ENCODE assay signal across 26 cellular contexts in genomic region chr5:95130951-95131350, GRCh38.
A peak's percentile ranks its signal among the peaks of the same experiment; 100 is the strongest.
DNase-seq lines count a peak whose midpoint lies in the region; ATAC-seq and TF ChIP-seq lines count a peak whose summit lies in the region.
"Had no signal": no experiment of that assay in that cellular context is flagged by ENCODE, and none has a peak within 500 bp of the region (broad histone marks: within the 10 kb centered on the region; RNA-seq: fewer than 3 reads in every experiment).

No MANE protein-coding gene starts in this region.

- H3K4me1 ChIP-seq in HEK293 (ENCODE audit: control insufficient read depth, insufficient read depth, low read length) (no peaks in the 10 kb centered on the region; the same call in 1 of the 2 replicates), mesenchymal stem cell (ENCODE audit: control insufficient read depth, insufficient read depth, low read depth, low read length) (no peaks in the 10 kb centered on the region)
- H3K4me1 ChIP-seq: BLaER1 treated with 17β-estradiol and CSF1 and Interleukin-3, amounts not matched to agents 10 nM and 100 nM; body of pancreas had no signal

- H3K27ac ChIP-seq in HEK293 (ENCODE audit: extremely low read depth, low read depth, low read length) (no peak overlapping the region), mesenchymal stem cell (ENCODE audit: low read length, poor library complexity, severe bottlenecking) (no peak overlapping the region)
- H3K27ac ChIP-seq: BLaER1 treated with 17β-estradiol and CSF1 and Interleukin-3, amounts not matched to agents 10 nM and 100 nM; body of pancreas; SK-N-MC had no signal

- no peak overlapping the region for H3K4me2 ChIP-seq in mesenchymal stem cell (ENCODE audit: low read length, poor library complexity, severe bottlenecking)
- H3K4me2 ChIP-seq: BLaER1 treated with 17β-estradiol and CSF1 and Interleukin-3, amounts not matched to agents 10 nM and 100 nM had no signal

- no peaks in the 10 kb centered on the region for H3K27me3 ChIP-seq in mesenchymal stem cell (ENCODE audit: control insufficient read depth in 1 of 2, insufficient read depth in 1 of 2, low read length in 2 of 2)
- H3K27me3 ChIP-seq: BLaER1 treated with 17β-estradiol and CSF1 and Interleukin-3, amounts not matched to agents 10 nM and 100 nM; body of pancreas had no signal

- H3K36me3 ChIP-seq in HEK293 (ENCODE audit: control insufficient read depth in 2 of 2, insufficient read depth in 1 of 2, low read length in 2 of 2) (no peaks in the 10 kb centered on the region), mesenchymal stem cell (ENCODE audit: control insufficient read depth in 1 of 2, insufficient read depth in 2 of 2, low read depth in 1 of 2, low read length in 2 of 2) (no peaks in the 10 kb centered on the region)
- H3K36me3 ChIP-seq: BLaER1 treated with 17β-estradiol and CSF1 and Interleukin-3, amounts not matched to agents 10 nM and 100 nM had no signal

- H3K27me3 Mint-ChIP-seq in activated CD8-positive, alpha-beta T cell treated with anti-CD3 and anti-CD28 coated beads, Interleukin-2, amount 10 ng/mL, durations not matched to agents 7 days and 5 days (ENCODE audit: low read depth), result no peaks in the 10 kb centered on the region
- H3K27me3 Mint-ChIP-seq: stimulated activated memory B cell treated with anti-CD40 and anti-IgM and Interleukin-4, amounts not matched to agents 10 μg/mL and 1 μg/mL and 100 μg/mL, for 72 hours had no signal

- H3K9me3 Mint-ChIP-seq in activated CD8-positive, alpha-beta T cell treated with anti-CD3 and anti-CD28 coated beads, Interleukin-2, amount 10 ng/mL, durations not matched to agents 7 days and 5 days (ENCODE audit: insufficient read depth), result no peaks in the 10 kb centered on the region
- H3K9me3 Mint-ChIP-seq: nephron; T-helper 1 cell treated with Interleukin-12 subunit alpha and Interleukin-12 subunit beta and Interleukin-4 antibody, amounts not matched to agents 30 μg/mL and 1 μg/mL, for 36 hours had no signal

- H2BK15ac ChIP-seq in mesenchymal stem cell (ENCODE audit: low read depth, poor library complexity, severe bottlenecking), result no peak overlapping the region

- no peak overlapping the region for H3K18ac ChIP-seq in mesenchymal stem cell (ENCODE audit: low read depth in 1 of 2, low read length in 2 of 2)

- H3K4me3 ChIP-seq in HEK293 (ENCODE audit: low read depth, low read length) (no peak overlapping the region), NB4 (ENCODE audit: low read depth, low read length) (no peak overlapping the region), mesenchymal stem cell (ENCODE audit: insufficient read depth in 1 of 2, low read depth in 1 of 2, low read length in 2 of 2) (no peak overlapping the region)
- H3K4me3 ChIP-seq: BLaER1 treated with 17β-estradiol and CSF1 and Interleukin-3, amounts not matched to agents 10 nM and 100 nM; body of pancreas; lung; SK-N-MC had no signal

- CTCF ChIA-PET in HEK293 (lab: Yijun Ruan, JAX), result no interaction called here
- CTCF ChIA-PET in activated CD8-positive, alpha-beta T cell treated with anti-CD3 and anti-CD28 coated beads, Interleukin-2, amount 10 ng/mL, durations not matched to agents 7 days and 5 days (lab: Charles Lee), result no interaction called here

- H3K4me1 Mint-ChIP-seq in activated CD8-positive, alpha-beta T cell treated with anti-CD3 and anti-CD28 coated beads, Interleukin-2, amount 10 ng/mL, durations not matched to agents 7 days and 5 days (ENCODE audit: low read depth), result no peaks in the 10 kb centered on the region
- H3K4me1 Mint-ChIP-seq: nephron; stimulated activated memory B cell treated with anti-CD40 and anti-IgM and Interleukin-4, amounts not matched to agents 10 μg/mL and 1 μg/mL and 100 μg/mL, for 72 hours had no signal

- 65% methylated on average over 3 of the region's 3 CpGs for WGBS in mesenchymal stem cell

- H3K4me3 Mint-ChIP-seq in activated CD8-positive, alpha-beta T cell treated with anti-CD3 and anti-CD28 coated beads, Interleukin-2, amount 10 ng/mL, durations not matched to agents 7 days and 5 days, result no peak overlapping the region
- H3K4me3 Mint-ChIP-seq: nephron; stimulated activated memory B cell treated with anti-CD40 and anti-IgM and Interleukin-4, amounts not matched to agents 10 μg/mL and 1 μg/mL and 100 μg/mL, for 72 hours; T-helper 1 cell treated with Interleukin-12 subunit alpha and Interleukin-12 subunit beta and Interleukin-4 antibody, amounts not matched to agents 30 μg/mL and 1 μg/mL, for 36 hours had no signal

- H2AK5ac ChIP-seq in mesenchymal stem cell (ENCODE audit: low read length, severe bottlenecking), result no peak overlapping the region

- DNase-seq in NB4 (ENCODE audit: low read depth) (peak; percentile 3), dermis blood vessel endothelial cell (peak; percentile 62), mesenchymal stem cell (peak; percentile 12), NCI-H2029 treated with DMSO at 0.1 percent for 48 hours (lab: John Stamatoyannopoulos, UW) (no peak), NCI-H1105 (lab: John Stamatoyannopoulos, UW) (no peak), HPDE6-E6E7 (ENCODE audit: extremely low spot score) (no peak)
- no peak for DNase-seq in activated CD8-positive, alpha-beta T cell treated with anti-CD3 and anti-CD28 coated beads, Interleukin-2, amount 10 ng/mL, durations not matched to agents 7 days and 5 days
- DNase-seq: activated CD4-positive, alpha-beta T cell treated with anti-CD3 and anti-CD28 coated beads, Interleukin-2, amount 50 U/mL, for 4 hours; activated naive CD4-positive, alpha-beta T cell; body of pancreas; effector CD4-positive, alpha-beta T cell; KBM-7; NCI-H1417 treated with DMSO at 0.1 percent for 48 hours; NCI-H2081; NCI-H2227 treated with DMSO at 0.1 percent for 48 hours; NCI-H526 treated with DMSO at 0.1 percent for 48 hours; PC-3; stimulated activated CD4-positive, alpha-beta T cell treated with anti-CD3 and anti-CD28 coated beads, Interleukin-15, amount 100 ng/mL, for 24 hours; trophoblast cell had no signal

- ATAC-seq in activated CD8-positive, alpha-beta T cell treated with anti-CD3 and anti-CD28 coated beads, Interleukin-2, amount 10 ng/mL, durations not matched to agents 7 days and 5 days, result no peak
- ATAC-seq: body of pancreas; PC-3; stimulated activated memory B cell treated with anti-CD40 and anti-IgM and Interleukin-4, amounts not matched to agents 10 μg/mL and 1 μg/mL and 100 μg/mL, for 72 hours had no signal

- no peaks in the 10 kb centered on the region for H3K9me3 ChIP-seq in HEK293 (ENCODE audit: control insufficient read depth, insufficient read depth, low read depth, low read length)
- no peaks in the 10 kb centered on the region for H3K9me3 ChIP-seq in mesenchymal stem cell (ENCODE audit: control insufficient read depth, low read length)
- H3K9me3 ChIP-seq: BLaER1 treated with 17β-estradiol and CSF1 and Interleukin-3, amounts not matched to agents 10 nM and 100 nM; body of pancreas had no signal

- H3K79me1 ChIP-seq in mesenchymal stem cell (replicated peaks; ENCODE audit: low read length, poor library complexity, severe bottlenecking), result no peaks in the 10 kb centered on the region

- no peak overlapping the region for H4K91ac ChIP-seq in mesenchymal stem cell (ENCODE audit: low read length)

- H3K4ac ChIP-seq in mesenchymal stem cell (ENCODE audit: low read depth in 1 of 2, low read length in 2 of 2), result no peak overlapping the region

- no peak overlapping the region for H2BK120ac ChIP-seq in mesenchymal stem cell (ENCODE audit: low read depth, low read length)

- POLR2A ChIA-PET in HEK293 (lab: Yijun Ruan, JAX), result no interaction called here
- POLR2A ChIA-PET in activated CD8-positive, alpha-beta T cell treated with anti-CD3 and anti-CD28 coated beads, Interleukin-2, amount 10 ng/mL, durations not matched to agents 7 days and 5 days (lab: Charles Lee), result no interaction called here

- no peak overlapping the region for H3K23ac ChIP-seq in mesenchymal stem cell (ENCODE audit: low read length in 2 of 2)

- no peak overlapping the region for H3K9ac ChIP-seq in mesenchymal stem cell (ENCODE audit: low read length)
- H3K9ac ChIP-seq: BLaER1 treated with 17β-estradiol and CSF1 and Interleukin-3, amounts not matched to agents 10 nM and 100 nM had no signal

- no peak for TF ChIP-seq POLR2A in NB4 (IDR thresholded peaks at IDR 0.05; ENCODE audit: extremely low read depth, insufficient read length)

- H3K27ac Mint-ChIP-seq in activated CD8-positive, alpha-beta T cell treated with anti-CD3 and anti-CD28 coated beads, Interleukin-2, amount 10 ng/mL, durations not matched to agents 7 days and 5 days, result no peak overlapping the region
- H3K27ac Mint-ChIP-seq: nephron; stimulated activated memory B cell treated with anti-CD40 and anti-IgM and Interleukin-4, amounts not matched to agents 10 μg/mL and 1 μg/mL and 100 μg/mL, for 72 hours; T-helper 1 cell treated with Interleukin-12 subunit alpha and Interleukin-12 subunit beta and Interleukin-4 antibody, amounts not matched to agents 30 μg/mL and 1 μg/mL, for 36 hours had no signal

- H2AFZ ChIP-seq in mesenchymal stem cell (ENCODE audit: low read depth, low read length), result no peak overlapping the region

- TF ChIP-seq CTCF in HEK293 (tag by site-specific recombination; IDR thresholded peaks at IDR 0.05) (no peak), NB4 (IDR thresholded peaks at IDR 0.05; ENCODE audit: low read depth, low read length) (no peak)

- no peak overlapping the region for H2BK12ac ChIP-seq in mesenchymal stem cell (ENCODE audit: low read length in 2 of 2)

- H4K8ac ChIP-seq in mesenchymal stem cell (ENCODE audit: low read length), result no peak overlapping the region

- no peak overlapping the region for H3K14ac ChIP-seq in mesenchymal stem cell (ENCODE audit: low read length in 2 of 2)

- no peak overlapping the region for H2BK5ac ChIP-seq in mesenchymal stem cell (ENCODE audit: low read depth, low read length, poor library complexity, severe bottlenecking)

- H3K36me3 Mint-ChIP-seq in activated CD8-positive, alpha-beta T cell treated with anti-CD3 and anti-CD28 coated beads, Interleukin-2, amount 10 ng/mL, durations not matched to agents 7 days and 5 days (ENCODE audit: low read depth), result no peaks in the 10 kb centered on the region
- H3K36me3 Mint-ChIP-seq: stimulated activated memory B cell treated with anti-CD40 and anti-IgM and Interleukin-4, amounts not matched to agents 10 μg/mL and 1 μg/mL and 100 μg/mL, for 72 hours had no signal

Comparison
In these comparisons a context has a peak if more than half of its experiments do, and no peak if none do; other contexts are left out.
1. DNase-seq: peak in NB4 (single experiment), dermis blood vessel endothelial cell (single experiment) and mesenchymal stem cell (single experiment); none in activated CD8-positive, alpha-beta T cell treated with anti-CD3 and anti-CD28 coated beads, Interleukin-2, amount 10 ng/mL, durations not matched to agents 7 days and 5 days (single experiment), NCI-H2029 treated with DMSO at 0.1 percent for 48 hours (single experiment), NCI-H1105 (single experiment) and HPDE6-E6E7 (single experiment).